In the genomic region with DNA sequence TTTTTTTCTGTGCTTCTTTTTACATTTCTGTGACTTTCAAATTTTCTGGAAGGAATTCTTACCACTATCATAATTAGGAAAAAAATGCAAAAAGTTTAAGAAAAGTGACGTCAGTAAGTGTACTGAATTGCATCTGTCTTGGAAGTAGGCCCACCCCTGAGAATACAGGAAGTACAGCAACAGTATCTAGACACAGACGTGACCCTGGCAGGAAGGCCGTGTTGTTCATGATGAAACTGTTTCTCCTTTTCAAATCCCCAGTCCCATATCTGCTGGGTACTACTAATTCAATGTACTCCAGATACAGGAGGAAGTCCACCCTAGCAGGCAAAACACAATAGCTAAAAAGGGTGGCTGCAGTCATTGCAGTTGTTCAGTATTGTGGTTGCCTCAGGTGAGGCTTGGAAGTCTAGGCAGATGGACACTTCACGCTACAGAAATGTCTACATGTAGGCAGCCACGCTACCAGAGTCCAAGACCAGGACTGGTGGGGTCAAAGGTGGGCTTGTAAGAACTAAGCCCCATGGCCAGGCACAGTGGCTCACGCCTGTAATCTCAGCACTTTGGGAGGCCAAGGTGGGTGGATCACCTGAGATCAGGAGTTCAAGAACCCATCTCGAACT, we compare ENCODE assay signal across 11 cellular contexts. TPM values are rescaled to one million over a fixed set of nuclear protein-coding genes. Genes with fewer than 3 reads are reported as not detected.
A peak's percentile ranks its signal among the peaks of the same experiment; 100 is the strongest.
DNase-seq lines count a peak whose midpoint lies in the region; ATAC-seq and TF ChIP-seq lines count a peak whose summit lies in the region.
"Had no signal": no experiment of that assay in that cellular context is flagged by ENCODE, and none has a peak within 500 bp of the region (broad histone marks: within the 10 kb centered on the region; RNA-seq: fewer than 3 reads in every experiment).

No MANE protein-coding gene starts in this region.

- TF ChIP-seq CTCF in AG10803 (conservative IDR thresholded peaks at IDR 0.05; ENCODE audit: low read length), result no peak

- no peak for ATAC-seq in GM19023 (IDR thresholded peaks at IDR 0.05; ENCODE audit: unreplicated experiment)
- ATAC-seq in GM18870 (IDR thresholded peaks at IDR 0.05; ENCODE audit: unreplicated experiment), result no peak
- ATAC-seq: activated T-helper 17 cell treated with anti-CD3 and anti-CD28 coated beads, Interleukin-2, amount 50 U/mL, for 72 hours had no signal

- no peak overlapping the region for H3K4me3 ChIP-seq in AG10803 (ENCODE audit: low read length)
- H3K4me3 ChIP-seq: MG63 had no signal

- peak; percentile 37 for DNase-seq in AG10803 (ENCODE audit: low read depth)
- peak; percentile 90 for DNase-seq in NOMO-1 treated with DMSO at 0.1 percent for 48 hours (lab: John Stamatoyannopoulos, UW; ENCODE audit: unreplicated experiment)
- peak; percentile 93 for DNase-seq in dermis blood vessel endothelial cell
- peak; percentile 40 for DNase-seq in mucosa of gallbladder (ENCODE audit: low spot score)
- DNase-seq in activated CD4-positive, CD25-positive, alpha-beta regulatory T cell (lab: John Stamatoyannopoulos, UW), result no peak
- no peak for DNase-seq in NCI-H1694 treated with DMSO at 0.1 percent for 48 hours (lab: John Stamatoyannopoulos, UW)
- DNase-seq: hippocampal formation, MG63 had no signal

RNA-seq across cellular contexts. Expression of gene MED4, which starts 49.6 kb away (rescaled TPM):
- 28.2 and 43.8 TPM in 2 replicates for total RNA-seq in dermis blood vessel endothelial cell
- 36.5 TPM for total RNA-seq in mucosa of gallbladder

Comparison
In these comparisons a context has a peak if more than half of its experiments do, and no peak if none do; other contexts are left out.
1. DNase-seq: peak in AG10803 (single experiment), NOMO-1 treated with DMSO at 0.1 percent for 48 hours (single experiment), dermis blood vessel endothelial cell (single experiment) and mucosa of gallbladder (single experiment); none in activated CD4-positive, CD25-positive, alpha-beta regulatory T cell (0 of 4) and NCI-H1694 treated with DMSO at 0.1 percent for 48 hours (single experiment).